Comparison of ENCODE assay signal across 8 cellular contexts in the genomic region with DNA sequence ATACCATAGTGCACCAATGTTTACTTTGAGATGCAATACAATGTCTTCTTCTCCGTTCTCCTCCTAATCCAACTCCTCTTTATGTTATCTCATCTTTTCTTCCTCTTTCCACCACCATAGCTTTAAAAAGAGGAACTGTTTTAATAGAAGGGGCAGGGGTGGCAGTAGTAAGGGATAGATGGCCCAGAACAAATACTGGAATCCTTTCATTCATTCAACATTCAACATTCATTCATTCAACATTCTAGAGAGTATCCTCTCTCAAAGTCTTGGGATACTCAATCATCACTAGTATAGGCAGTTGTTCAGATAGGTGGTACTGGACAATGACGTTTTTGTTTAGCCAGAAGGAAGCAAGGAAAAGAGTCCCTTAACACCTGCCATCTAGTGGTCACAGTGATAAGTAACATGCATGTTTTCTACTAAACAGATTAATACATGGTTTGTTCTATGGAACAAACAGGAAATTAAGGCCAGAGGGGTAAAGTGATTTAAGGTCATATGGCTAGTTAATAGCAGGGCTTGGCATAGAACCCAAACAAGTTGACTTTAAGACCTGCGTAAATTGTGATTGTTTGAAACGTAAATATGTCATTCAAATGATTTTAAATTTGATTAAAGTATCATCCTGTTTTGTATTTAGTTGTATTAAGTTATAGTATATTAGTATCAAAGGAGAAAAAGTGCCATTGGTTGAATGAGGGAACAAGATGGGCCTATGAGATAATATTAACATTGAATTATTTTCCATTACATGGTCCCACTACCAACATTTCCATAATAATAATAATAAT. TPM values are rescaled to one million over a fixed set of nuclear protein-coding genes. Genes with fewer than 3 reads are reported as not detected.
DNase-seq lines count a peak whose midpoint lies in the region; ATAC-seq and TF ChIP-seq lines count a peak whose summit lies in the region.

No MANE protein-coding gene starts in this region.

- H3K4me1 ChIP-seq in IMR-90 (ENCODE audit: control insufficient read depth, insufficient read depth, low read length) (no peaks in the 10 kb centered on the region; the same call in 1 of the 2 replicates), NT2/D1 (ENCODE audit: insufficient read depth, insufficient read length) (no peaks in the 10 kb centered on the region), colonic mucosa (peaks cover 4% of the 10 kb centered on the region)

- peak overlapping the region in 1 of 6 donors; percentile 28 for H3K27ac Mint-ChIP-seq in naive B cell

- TF ChIP-seq CTCF in IMR-90 (conservative IDR thresholded peaks at IDR 0.05; ENCODE audit: low read depth, low read length) (peak; percentile 64), colonic mucosa (IDR thresholded peaks at IDR 0.05) (peak; percentile 62)

- H2AFZ ChIP-seq in IMR-90 (replicated peaks; ENCODE audit: low read length, poor library complexity) = no peak overlapping the region

- no CpG with 5 or more reads among the region's 4 CpGs for WGBS in IMR-90 (ENCODE audit: extremely low coverage in 2 of 2, insufficient read length in 1 of 2), 2 experiments

- H3K9me3 ChIP-seq in IMR-90 (ENCODE audit: control insufficient read depth, insufficient read depth, low read length) (no peaks in the 10 kb centered on the region), NT2/D1 (ENCODE audit: insufficient read depth, low read length) (no peaks in the 10 kb centered on the region), colonic mucosa (no peaks in the 10 kb centered on the region)

- H3K9ac ChIP-seq in IMR-90 (ENCODE audit: low read depth, low read length) (no peak overlapping the region), NT2/D1 (ENCODE audit: insufficient read length, low read depth) (no peak overlapping the region), colonic mucosa (ENCODE audit: low read depth in 2 of 2, low read length in 2 of 2) (no peak overlapping the region)

- H4K20me1 ChIP-seq in IMR-90 (ENCODE audit: insufficient read depth, low read length) = no peaks in the 10 kb centered on the region

- peaks cover 13 to 38% of the 10 kb centered on the region in 2 donors for H3K36me3 Mint-ChIP-seq in naive B cell

- H4K8ac ChIP-seq in IMR-90 (ENCODE audit: low read depth in 2 of 2, low read length in 2 of 2) = 0 out of 4 replicates have a peak overlapping the region, but pooled peaks of 1 of the 2 experiments have one; percentile 52

- DNase-seq in DMS53 treated with DMSO at 0.1 percent for 48 hours (lab: John Stamatoyannopoulos, UW; ENCODE audit: unreplicated experiment) (peak; percentile 41), IMR-90 (peak; percentile 70), NT2/D1 (ENCODE audit: low read depth, low spot score) (peak; percentile 28), colonic mucosa (no peak), naive B cell (peak; percentile 11)

- H3K14ac ChIP-seq in IMR-90 (replicated peaks; ENCODE audit: low read depth, low read length) = no peak overlapping the region

- TF ChIP-seq POLR2A in IMR-90 (IDR thresholded peaks at IDR 0.05; ENCODE audit: low read depth, low read length) = no peak

- CTCF ChIA-PET in IMR-90 (lab: Yijun Ruan, JAX) = no interaction called here

- H3K4me2 ChIP-seq in IMR-90 (ENCODE audit: low read depth, low read length) = no peak overlapping the region

- peaks cover 8 to 25% (median 9%) of the 10 kb centered on the region in 7 donors for H3K9me3 Mint-ChIP-seq in naive B cell

- H2BK120ac ChIP-seq in IMR-90 (ENCODE audit: low read depth, low read length) = no peak overlapping the region

- H3K4me3 ChIP-seq in IMR-90 (ENCODE audit: insufficient read depth, low read depth, low read length) (no peak overlapping the region), NT2/D1 (ENCODE audit: insufficient read length, low read depth) (no peak overlapping the region), colonic mucosa (no peak overlapping the region)

- no peak overlapping the region for H2BK15ac ChIP-seq in IMR-90 (ENCODE audit: low read depth, low read length)

- H3K27me3 ChIP-seq in IMR-90 (ENCODE audit: control insufficient read depth, insufficient read depth, low read length) (no peaks in the 10 kb centered on the region), NT2/D1 (ENCODE audit: insufficient read depth, insufficient read length) (no peaks in the 10 kb centered on the region), colonic mucosa (no peaks in the 10 kb centered on the region)

- no peak overlapping the region for H4K91ac ChIP-seq in IMR-90 (ENCODE audit: insufficient read depth, low read depth, low read length)

- dilution Hi-C loops in IMR-90 (cut with HindIII; ENCODE audit: low sequenced_read_pairs, unreplicated experiment) = no loop called here

- H2BK5ac ChIP-seq in IMR-90 (ENCODE audit: low read depth, low read length, poor library complexity, severe bottlenecking) = no peak overlapping the region

- H4K5ac ChIP-seq in IMR-90 (ENCODE audit: low read depth, low read length) = no peak overlapping the region

- intact Hi-C loops in IMR-90 (cut with micrococcal nuclease) = no loop called here
- intact Hi-C loops in colonic mucosa (cut with DNase I) = no loop called here

- BruUV-seq in IMR-90 (replicated peaks; lab: Mats Ljungman, UMichigan) = no TSS peak

- no peak overlapping the region for H2BK20ac ChIP-seq in IMR-90 (ENCODE audit: low read depth, low read length)

- H3K4me3 Mint-ChIP-seq in naive B cell = peak overlapping the region in 2 of 8 donors; percentile 33 to 95

- 0 out of 2 replicates have a peak, but pooled peaks cover 3% of the 10 kb centered on the region for H3K9me1 ChIP-seq in IMR-90 (ENCODE audit: insufficient read depth, low read length)

- POLR2A ChIA-PET in IMR-90 (lab: Charles Lee; ENCODE audit: unreplicated experiment) = no interaction called here

- H3K4me1 Mint-ChIP-seq in naive B cell = peaks cover 15 to 25% (median 17%) of the 10 kb centered on the region in 3 donors

- no peak overlapping the region for H2AK5ac ChIP-seq in IMR-90 (ENCODE audit: low read depth, low read length)

- ATAC-seq in IMR-90 (ENCODE audit: low read depth) (peak; percentile 63), naive B cell (ENCODE audit: low read depth in 2 of 2) (no peak), GM19328 (IDR thresholded peaks at IDR 0.05; ENCODE audit: unreplicated experiment) (no peak), HG02870 (IDR thresholded peaks at IDR 0.05; ENCODE audit: unreplicated experiment) (no peak), HG03196 (IDR thresholded peaks at IDR 0.05; ENCODE audit: unreplicated experiment) (no peak)

- H3K27ac ChIP-seq in IMR-90 (ENCODE audit: insufficient read depth, low read length) (no peak overlapping the region), colonic mucosa (no peak overlapping the region)

- no peak overlapping the region for H3K4ac ChIP-seq in IMR-90 (ENCODE audit: low read depth, low read length)

- no peak overlapping the region for H3K18ac ChIP-seq in IMR-90 (ENCODE audit: low read depth, low read length)

- peaks cover 14 to 29% of the 10 kb centered on the region in 2 experiments for H3K79me1 ChIP-seq in IMR-90 (ENCODE audit: low read depth in 1 of 2, low read length in 2 of 2)

- in situ Hi-C loops in IMR-90 (cut with MboI; ENCODE audit: low sequenced_read_pairs) = no loop called here

- H3K27me3 Mint-ChIP-seq in naive B cell = peaks cover 32 to 46% (median 39%) of the 10 kb centered on the region in 3 donors

- peak; percentile 46 for TF ChIP-seq RAD21 in IMR-90 (IDR thresholded peaks at IDR 0.05; ENCODE audit: low read length)

- H2AK9ac ChIP-seq in IMR-90 (replicated peaks; ENCODE audit: low read depth, low read length, poor library complexity) = no peak overlapping the region

- no peaks in the 10 kb centered on the region for H3K36me3 ChIP-seq in IMR-90 (ENCODE audit: control insufficient read depth, insufficient read depth, low read length)
- H3K36me3 ChIP-seq in NT2/D1 (ENCODE audit: insufficient read depth, insufficient read length, low read length) = peaks cover 11% of the 10 kb centered on the region
- H3K36me3 ChIP-seq in colonic mucosa = no peaks in the 10 kb centered on the region

- H3K23ac ChIP-seq in IMR-90 (ENCODE audit: low read depth, low read length) = no peak overlapping the region

- no peak overlapping the region for H3K56ac ChIP-seq in IMR-90 (ENCODE audit: extremely low read depth, insufficient read depth, low read length)

TF ChIP-seq in IMR-90, 13 proteins besides CTCF, POLR2A, EP300 and RAD21:
- no peak for TF ChIP-seq MAZ (IDR thresholded peaks at IDR 0.05; ENCODE audit: borderline replicate concordance, low read depth, low read length)
- TF ChIP-seq SMC3 (IDR thresholded peaks at IDR 0.05; ENCODE audit: low read depth, low read length) = peak; percentile 52; the same call in 1 of the 2 replicates
TF ChIP-seq in IMR-90: peak in this region for 1.

RNA-seq across cellular contexts. Expression of a gene that starts 26.9 kb away (rescaled TPM):
- total RNA-seq in IMR-90 (2012; rRNA removed) = 4.2 and 4.7 TPM in 2 replicates
- polyA plus RNA-seq in IMR-90 (2012; rRNA removed) = 2.0 TPM in 2 replicates
- 0.95 and 1.7 TPM in 2 replicates for polyA plus RNA-seq in IMR-90 (2012; cell fraction: cytosol; rRNA removed)
- polyA plus RNA-seq in IMR-90 (2012; cell fraction: nucleus; rRNA removed; ENCODE audit: low replicate concordance) = 0.47 and 2.0 TPM in 2 replicates
- total RNA-seq in colonic mucosa = 10 to 100 TPM; 32.7 to 48.9 TPM
- 1 to 10 TPM in 1 of 6 donors, under 1 TPM in 3, not detected in 2; 0.34 to 1.2 (median 0.44) TPM for polyA plus RNA-seq in naive B cell (ENCODE audit: low read depth in 6 of 6)
